In the genomic region with DNA sequence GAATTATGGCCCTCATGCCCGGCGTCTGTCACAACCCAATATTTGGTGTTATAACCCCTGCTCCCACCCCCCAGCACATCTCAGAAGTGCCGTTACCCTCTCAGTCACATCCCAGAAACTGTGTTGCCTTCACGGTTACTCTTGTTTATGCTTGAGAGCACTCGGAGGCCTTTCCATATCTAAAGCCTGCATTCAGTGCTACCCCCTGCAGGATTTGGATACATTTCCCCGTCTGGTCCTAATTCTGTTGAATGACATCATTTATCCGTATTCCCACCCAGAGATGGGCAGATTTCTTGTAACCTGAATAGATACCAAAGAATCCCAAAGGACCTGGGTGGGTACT, we compare ENCODE assay signal across 8 cellular contexts. TPM values are rescaled to one million over a fixed set of nuclear protein-coding genes. Genes with fewer than 3 reads are reported as not detected.
DNase-seq lines count a peak whose midpoint lies in the region; ATAC-seq and TF ChIP-seq lines count a peak whose summit lies in the region.

No MANE protein-coding gene starts in this region.

- ATAC-seq in activated T-cell treated with anti-CD3 and anti-CD28 coated beads, Interleukin-2, amount 50 U/mL, for 4 hours: no peak
- ATAC-seq in naive thymus-derived CD8-positive, alpha-beta T cell: no peak

- peaks cover 13% of the 10 kb centered on the region for H3K4me1 ChIP-seq in endocrine pancreas (ENCODE audit: control insufficient read depth, insufficient read depth, low read length)

- H3K9ac ChIP-seq in endocrine pancreas (ENCODE audit: control insufficient read depth, insufficient read depth, low read length): peak overlapping the region; percentile 2

- no peaks in the 10 kb centered on the region for H3K9me3 Mint-ChIP-seq in activated T-cell treated with anti-CD3 and anti-CD28 coated beads, Interleukin-2, amount 50 U/mL, for 4 hours
- peaks cover 0 to 3% (median 0%) of the 10 kb centered on the region in 9 donors for H3K9me3 Mint-ChIP-seq in naive thymus-derived CD8-positive, alpha-beta T cell

- no peaks in the 10 kb centered on the region for H3K27me3 ChIP-seq in endocrine pancreas (ENCODE audit: control insufficient read depth, insufficient read depth, low read length)

- H3K27me3 Mint-ChIP-seq in activated T-cell treated with anti-CD3 and anti-CD28 coated beads, Interleukin-2, amount 50 U/mL, for 4 hours (ENCODE audit: low read depth): peaks cover 5% of the 10 kb centered on the region
- H3K27me3 Mint-ChIP-seq in naive thymus-derived CD8-positive, alpha-beta T cell: peaks cover 0 to 1% (median 0%) of the 10 kb centered on the region in 5 donors

- no peak for DNase-seq in activated T-cell treated with anti-CD3 and anti-CD28 coated beads, Interleukin-2, amount 50 U/mL, for 4 hours
- DNase-seq in activated T-cell treated with anti-CD3 and anti-CD28 coated beads for 4 hours (no peak), RKO (ENCODE audit: low spot score) (peak; percentile 49), GM10266 (ENCODE audit: extremely low spot score) (no peak), middle frontal gyrus (ENCODE audit: extremely low spot score, low spot score) (no peak)
- DNase-seq in naive thymus-derived CD8-positive, alpha-beta T cell: no peak
- DNase-seq in stimulated activated naive CD4-positive, alpha-beta T cell treated with Interleukin-2 at 50 U/mL for 16 hours (lab: John Stamatoyannopoulos, UW): no peak

- no peaks in the 10 kb centered on the region for H3K36me3 ChIP-seq in endocrine pancreas (ENCODE audit: control insufficient read depth, insufficient read depth, low read length)

- peak overlapping the region; percentile 79 for H3K4me3 Mint-ChIP-seq in activated T-cell treated with anti-CD3 and anti-CD28 coated beads, Interleukin-2, amount 50 U/mL, for 4 hours
- peak overlapping the region; percentile 77 to 92 (median 87) for H3K4me3 Mint-ChIP-seq in naive thymus-derived CD8-positive, alpha-beta T cell

- POLR2A ChIA-PET in naive thymus-derived CD8-positive, alpha-beta T cell (lab: Charles Lee): interaction anchor here (0.9 to 1.9 kb wide), 9 partner anchors 9 to 133 kb away, joined by 3 to 28 read pairs (median 7); a partner anchor contains a TSS

- TF ChIP-seq CTCF in GM10266 (IDR thresholded peaks at IDR 0.05; ENCODE audit: control insufficient read depth, insufficient read depth, low read depth, missing control alignments): no peak

- H3K27ac Mint-ChIP-seq in naive thymus-derived CD8-positive, alpha-beta T cell: peak overlapping the region; percentile 99 to 100 (median 100)

- H3K4me3 ChIP-seq in endocrine pancreas (ENCODE audit: control insufficient read depth, insufficient read depth, low read length): peak overlapping the region; percentile 50

- no peaks in the 10 kb centered on the region for H3K36me3 Mint-ChIP-seq in activated T-cell treated with anti-CD3 and anti-CD28 coated beads, Interleukin-2, amount 50 U/mL, for 4 hours (ENCODE audit: insufficient read depth)
- H3K36me3 Mint-ChIP-seq in naive thymus-derived CD8-positive, alpha-beta T cell: no peaks in the 10 kb centered on the region

- H3K4me1 Mint-ChIP-seq in activated T-cell treated with anti-CD3 and anti-CD28 coated beads, Interleukin-2, amount 50 U/mL, for 4 hours (ENCODE audit: low read depth): peaks cover 33% of the 10 kb centered on the region
- H3K4me1 Mint-ChIP-seq in naive thymus-derived CD8-positive, alpha-beta T cell: peaks cover 6 to 41% (median 33%) of the 10 kb centered on the region in 4 donors

- H3K9me3 ChIP-seq in endocrine pancreas (ENCODE audit: control insufficient read depth, low read length): no peaks in the 10 kb centered on the region

RNA-seq across cellular contexts. Expression of a gene that starts 19.1 kb away (rescaled TPM):
- total RNA-seq in activated T-cell treated with anti-CD3 and anti-CD28 coated beads, Interleukin-2, amount 50 U/mL, for 4 hours: 10 to 100 TPM; 16.8 to 19.5 (median 18.1) TPM
- 1 to 10 TPM; 9.4 to 9.6 TPM for total RNA-seq in naive thymus-derived CD8-positive, alpha-beta T cell
- polyA plus RNA-seq in naive thymus-derived CD8-positive, alpha-beta T cell: 100 to 1,000 TPM in 2 of 3 donors, 10 to 100 TPM in 1; 80.3 to 510 (median 252) TPM
